In genomic region chr7:84800846-84801245, GRCh38 we compare ENCODE assay signal across 25 cellular contexts.
"Had no signal": no experiment of that assay in that cellular context is flagged by ENCODE, and none has a peak within 500 bp of the region (broad histone marks: within the 10 kb centered on the region; RNA-seq: fewer than 3 reads in every experiment).

No MANE protein-coding gene starts in this region.

- H3K4me1 ChIP-seq: adrenal gland, colonic mucosa, left lung, pancreas, psoas muscle, right atrium auricular region, vagina had no signal

- H3K27ac ChIP-seq: adrenal gland, colonic mucosa, foreskin keratinocyte, hepatocyte, left lung, neutrophil, pancreas, psoas muscle, vagina had no signal

- H3K9me3 ChIP-seq: adrenal gland, colonic mucosa, neutrophil, pancreas, vagina had no signal

- H3K4me3 ChIP-seq: adrenal gland, colonic mucosa, hepatocyte, left lung, pancreas, psoas muscle, right atrium auricular region, skin epidermis, vagina had no signal

- ATAC-seq: activated T-helper 17 cell treated with anti-CD3 and anti-CD28 coated beads, Interleukin-2, amount 50 U/mL, for 72 hours; foreskin keratinocyte; left lung; natural killer cell treated with Interleukin-12 subunit alpha and Interleukin-12 subunit beta and Interleukin-15 and Interleukin-18, amount 100 ng/mL, for 72 hours; pancreas; psoas muscle; stimulated activated effector memory CD8-positive, alpha-beta T cell treated with anti-CD3 and anti-CD28 coated beads, Interleukin-12 subunit alpha, Interleukin-12 subunit beta, amount 100 ng/mL, for 72 hours; stimulated activated naive CD8-positive, alpha-beta T cell treated with anti-CD3 and anti-CD28 coated beads, Interleukin-15, amount 100 ng/mL, for 72 hours; WTC11 had no signal

- H3K27me3 ChIP-seq: adrenal gland, colonic mucosa, foreskin keratinocyte, hepatocyte, left lung, neutrophil, pancreas, right atrium auricular region, vagina had no signal

- DNase-seq: activated CD8-positive, alpha-beta memory T cell treated with anti-CD3 and anti-CD28 coated beads for 24 hours; activated CD8-positive, alpha-beta memory T cell treated with anti-CD3 and anti-CD28 coated beads, Interleukin-2, amount 50 U/mL, for 4 hours; activated T-cell treated with anti-CD3 and anti-CD28 coated beads, Interleukin-2, amount 50 U/mL, for 24 hours; adrenal gland; colonic mucosa; glutamatergic neuron; immature natural killer cell; kidney glomerular epithelial cell; left lung; midbrain; pancreas; psoas muscle; stimulated activated CD4-positive, alpha-beta T cell treated with anti-CD3 and anti-CD28 coated beads, Interleukin-2, amount 100 ng/mL, for 24 hours; stimulated activated naive CD8-positive, alpha-beta T cell treated with anti-CD3 and anti-CD28 coated beads, Interleukin-15, amount 100 ng/mL, for 72 hours; T-helper 9 cell had no signal

- H3K36me3 ChIP-seq: adrenal gland, colonic mucosa, left lung, neutrophil, pancreas, right atrium auricular region, vagina had no signal

- H3K4me2 ChIP-seq: hepatocyte had no signal

- H3K79me2 ChIP-seq: hepatocyte had no signal

- H2AFZ ChIP-seq: hepatocyte had no signal
